ENCODE assay signal across 28 cellular contexts in genomic region chr16:3295783-3296182, GRCh38. TPM values are rescaled to one million over a fixed set of nuclear protein-coding genes. Genes with fewer than 3 reads are reported as not detected.
"Had no signal": no experiment of that assay in that cellular context is flagged by ENCODE, and none has a peak within 500 bp of the region (broad histone marks: within the 10 kb centered on the region; RNA-seq: fewer than 3 reads in every experiment).

No MANE protein-coding gene starts in this region.

- H3K4me3 Mint-ChIP-seq: activated CD4-positive, alpha-beta memory T cell treated with anti-CD3 and anti-CD28 coated beads for 36 hours; activated CD4-positive, alpha-beta T cell treated with anti-CD3 and anti-CD28 coated beads, Interleukin-2, amount 10 ng/mL, durations not matched to agents 24 days and 14 days; activated naive CD4-positive, alpha-beta T cell treated with anti-CD3 and anti-CD28 coated beads, Interleukin-2, amount 10 ng/mL, durations not matched to agents 7 days and 5 days; activated T-helper 17 cell treated with anti-CD3 and anti-CD28 coated beads, Interleukin-2, amount 50 U/mL, for 72 hours; T-helper 2 cell treated with Interferon-gamma antibody and Interleukin-4, amounts not matched to agents 5 μg/mL and 100 μg/mL, for 36 hours had no signal

- H3K4me2 ChIP-seq: KMS-11 had no signal

- ATAC-seq: activated T-helper 17 cell treated with anti-CD3 and anti-CD28 coated beads, Interleukin-2, amount 50 U/mL, for 72 hours; body of pancreas; SK-N-SH treated with all-trans-retinoic acid at 6 μM for 48 hours had no signal

- H3K27ac ChIP-seq: ascending aorta, body of pancreas, KMS-11, Peyer's patch, SJSA1 had no signal

- H3K27me3 Mint-ChIP-seq: activated CD4-positive, alpha-beta memory T cell treated with anti-CD3 and anti-CD28 coated beads for 36 hours; activated CD4-positive, alpha-beta T cell treated with anti-CD3 and anti-CD28 coated beads, Interleukin-2, amount 10 ng/mL, durations not matched to agents 24 days and 14 days; activated naive CD4-positive, alpha-beta T cell treated with anti-CD3 and anti-CD28 coated beads, Interleukin-2, amount 10 ng/mL, durations not matched to agents 7 days and 5 days; activated T-helper 17 cell treated with anti-CD3 and anti-CD28 coated beads, Interleukin-2, amount 50 U/mL, for 72 hours had no signal

- H3K4me1 Mint-ChIP-seq: activated CD4-positive, alpha-beta T cell treated with anti-CD3 and anti-CD28 coated beads, Interleukin-2, amount 10 ng/mL, durations not matched to agents 24 days and 14 days; activated naive CD4-positive, alpha-beta T cell treated with anti-CD3 and anti-CD28 coated beads, Interleukin-2, amount 10 ng/mL, durations not matched to agents 7 days and 5 days; activated T-helper 17 cell treated with anti-CD3 and anti-CD28 coated beads, Interleukin-2, amount 50 U/mL, for 72 hours had no signal

- DNase-seq: activated CD4-positive, alpha-beta memory T cell treated with anti-CD3 and anti-CD28 coated beads for 36 hours; activated CD4-positive, alpha-beta T cell treated with anti-CD3 and anti-CD28 coated beads, Interleukin-2, amount 10 ng/mL, durations not matched to agents 24 days and 14 days; activated CD4-positive, CD25-positive, alpha-beta regulatory T cell treated with anti-CD3 and anti-CD28 coated beads, Interleukin-2, amount 50 U/mL, for 72 hours; activated CD8-positive, alpha-beta memory T cell treated with anti-CD3 and anti-CD28 coated beads for 24 hours; activated gamma-delta T cell; activated naive CD4-positive, alpha-beta T cell treated with anti-CD3 and anti-CD28 coated beads, Interleukin-2, amount 10 ng/mL, durations not matched to agents 7 days and 5 days; activated T-cell treated with anti-CD3 and anti-CD28 coated beads, Interleukin-2, amount 50 U/mL, for 48 hours; amniotic stem cell; body of pancreas; central memory CD4-positive, alpha-beta T cell; NCI-H1092; NCI-H1417; NCI-H1694; NCI-H2029 treated with DMSO at 0.1 percent for 48 hours; NCI-H446; NCI-H524; Peyer's patch; SHP77; SW 1271 had no signal

- H3K27ac Mint-ChIP-seq: activated CD4-positive, alpha-beta memory T cell treated with anti-CD3 and anti-CD28 coated beads for 36 hours; activated CD4-positive, alpha-beta T cell treated with anti-CD3 and anti-CD28 coated beads, Interleukin-2, amount 10 ng/mL, durations not matched to agents 24 days and 14 days; activated naive CD4-positive, alpha-beta T cell treated with anti-CD3 and anti-CD28 coated beads, Interleukin-2, amount 10 ng/mL, durations not matched to agents 7 days and 5 days; activated T-helper 17 cell treated with anti-CD3 and anti-CD28 coated beads, Interleukin-2, amount 50 U/mL, for 72 hours; T-helper 2 cell treated with Interferon-gamma antibody and Interleukin-4, amounts not matched to agents 5 μg/mL and 100 μg/mL, for 36 hours had no signal

- H3K27me3 ChIP-seq: ascending aorta, body of pancreas, Peyer's patch, SJSA1 had no signal

- H3K4me3 ChIP-seq: ascending aorta, body of pancreas, Peyer's patch, SJSA1 had no signal

- H3K9ac ChIP-seq: KMS-11 had no signal

- H3K4me1 ChIP-seq: ascending aorta, body of pancreas, Peyer's patch, SJSA1 had no signal

RNA-seq across cellular contexts. Expression of gene MEFV, which starts 39.4 kb away (rescaled TPM):
- total RNA-seq: activated CD4-positive, alpha-beta T cell treated with anti-CD3 and anti-CD28 coated beads, Interleukin-2, amount 10 ng/mL, durations not matched to agents 24 days and 14 days; bronchial epithelial cell; SJSA1; T-helper 1 cell treated with Interleukin-12 subunit alpha and Interleukin-12 subunit beta and Interleukin-4 antibody, amounts not matched to agents 30 ng/mL and 1 ng/mL, for 36 hours had no signal

RNA-seq across cellular contexts. Expression of gene OR2C1, which starts 59.9 kb away (rescaled TPM):
- total RNA-seq: activated CD4-positive, alpha-beta memory T cell treated with anti-CD3 and anti-CD28 coated beads for 36 hours; activated CD4-positive, alpha-beta T cell treated with anti-CD3 and anti-CD28 coated beads, Interleukin-2, amount 10 ng/mL, durations not matched to agents 24 days and 14 days; activated T-helper 17 cell treated with anti-CD3 and anti-CD28 coated beads, Interleukin-2, amount 50 U/mL, for 72 hours; ascending aorta; body of pancreas; bronchial epithelial cell; MCF 10A; Peyer's patch; T-helper 1 cell treated with Interleukin-12 subunit alpha and Interleukin-12 subunit beta and Interleukin-4 antibody, amounts not matched to agents 30 ng/mL and 1 ng/mL, for 36 hours had no signal
